8 cellular contexts compared by ENCODE assay signal in the genomic region with DNA sequence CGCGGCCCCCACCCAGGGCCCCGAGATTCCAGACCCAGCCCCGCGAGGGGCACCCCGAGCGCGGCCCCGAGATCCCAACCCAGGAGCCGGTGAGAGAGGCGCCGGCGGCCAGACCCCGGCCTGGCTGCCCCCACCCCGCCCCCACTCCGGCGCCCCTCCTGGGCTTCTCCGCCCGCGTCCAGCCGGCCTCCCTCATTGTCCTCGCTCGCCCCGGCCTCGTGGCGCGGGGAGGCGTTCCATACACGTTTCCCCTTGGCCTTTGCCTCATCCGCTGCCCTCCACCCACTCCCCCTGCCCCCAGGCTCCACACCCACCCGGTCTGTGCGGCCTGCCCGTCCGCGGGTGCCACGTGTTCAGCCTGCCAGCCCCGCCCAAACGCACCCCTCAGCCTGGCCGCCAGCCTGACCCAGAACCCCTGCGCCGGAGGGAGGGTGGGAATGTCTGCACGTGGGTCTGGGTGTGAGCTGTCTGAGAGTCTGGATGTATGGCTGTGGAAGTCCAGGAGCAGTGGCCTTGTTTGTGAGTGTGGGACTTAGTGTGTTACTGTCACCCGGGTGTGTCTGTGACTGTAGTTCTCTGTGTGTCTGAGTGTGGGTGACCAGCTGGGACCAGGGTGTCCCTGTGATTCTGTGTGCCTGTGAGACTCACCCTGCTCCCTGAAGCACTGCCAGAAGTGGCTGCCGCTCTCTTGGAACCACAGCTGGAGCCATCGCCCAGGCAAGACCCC. TPM values are rescaled to one million over a fixed set of nuclear protein-coding genes. Genes with fewer than 3 reads are reported as not detected.
DNase-seq lines count a peak whose midpoint lies in the region; ATAC-seq, FAIRE-seq and TF ChIP-seq lines count a peak whose summit lies in the region.

No MANE protein-coding gene starts in this region.

- no peak overlapping the region for H2BK20ac ChIP-seq in H1 (ENCODE audit: low read length)

- H4K91ac ChIP-seq in H1 (replicated peaks; ENCODE audit: insufficient read length, low read length) = peak overlapping the region; percentile 63

- no peak for FAIRE-seq in H1 (lab: Jason Lieb, UNC)

- H3K4me1 ChIP-seq in Caco-2 (peaks cover 21% of the 10 kb centered on the region), H1 (replicated peaks in 1 of 4; ENCODE audit: control insufficient read depth in 3 of 4, insufficient read depth in 4 of 4, low read length in 3 of 4) (peaks cover 4 to 17% (median 15%) of the 10 kb centered on the region in 4 experiments)

- peak overlapping the region; percentile 5 for H3K14ac ChIP-seq in H1 (ENCODE audit: insufficient read length)

- H3K9me3 ChIP-seq in Caco-2 (no peaks in the 10 kb centered on the region), H1 (ENCODE audit: insufficient read depth in 2 of 2, low read depth in 1 of 2, low read length in 1 of 2) (no peaks in the 10 kb centered on the region)

- TF ChIP-seq EP300 in H1 (IDR thresholded peaks at IDR 0.05; ENCODE audit: borderline replicate concordance in 1 of 2, low read depth in 2 of 2, low read length in 2 of 2) = no peak

- peak overlapping the region; percentile 3 for H3K4ac ChIP-seq in H1 (replicated peaks; ENCODE audit: insufficient read length, low read depth, low read length)

- H4K8ac ChIP-seq in H1 (ENCODE audit: extremely low read depth, insufficient read depth, low read length) = peak overlapping the region; percentile 89

- H3K79me2 ChIP-seq in H1 (ENCODE audit: control insufficient read depth in 1 of 2, insufficient read depth in 2 of 2, low read length in 2 of 2) = peaks cover 0 to 24% of the 10 kb centered on the region in 2 experiments; a peak in 2 of 4 replicates

- peak overlapping the region; percentile 75 for H3K4me3 Mint-ChIP-seq in Caco-2 (ENCODE audit: unreplicated experiment)
- H3K4me3 Mint-ChIP-seq in T-helper 2 cell treated with Interferon-gamma antibody and Interleukin-4, amounts not matched to agents 5 μg/mL and 100 μg/mL, for 36 hours = peak overlapping the region; percentile 88
- H3K4me3 Mint-ChIP-seq in mesothelial cell of epicardium = peak overlapping the region; percentile 85
- peak overlapping the region; percentile 93 for H3K4me3 Mint-ChIP-seq in type B pancreatic cell

- peak overlapping the region; percentile 61 to 85 for H3K4me2 ChIP-seq in H1 (ENCODE audit: insufficient read depth in 1 of 2, low read depth in 2 of 2, low read length in 2 of 2)

- no peak for TF ChIP-seq RAD21 in H1 (IDR thresholded peaks at IDR 0.05 in 1 of 2, conservative IDR thresholded peaks at IDR 0.05 in 1 of 2; ENCODE audit: low read depth in 2 of 2, low read length in 2 of 2)

- no peak overlapping the region for H4K5ac ChIP-seq in H1 (ENCODE audit: insufficient read length, low read depth, low read length)

- H3K79me1 ChIP-seq in H1 (ENCODE audit: low read depth, low read length) = peaks cover 28% of the 10 kb centered on the region

- H3K27ac ChIP-seq in H1 (ENCODE audit: low read depth, low read length) = no peak overlapping the region

- peak overlapping the region; percentile 80 for H3K4me3 ChIP-seq in Caco-2 (ENCODE audit: low read depth, low read length)
- H3K4me3 ChIP-seq in H1 (ENCODE audit: extremely low read depth in 1 of 4, insufficient read depth in 2 of 4, low read depth in 3 of 4, low read length in 4 of 4) = peak overlapping the region; percentile 42 to 74 (median 64)

- H3K23me2 ChIP-seq in H1 (ENCODE audit: low read depth, low read length) = peaks cover 21% of the 10 kb centered on the region

- H3K18ac ChIP-seq in H1 (ENCODE audit: extremely low read depth, low read length) = peak overlapping the region; percentile 34

- no peaks in the 10 kb centered on the region for H3K27me3 Mint-ChIP-seq in Caco-2 (ENCODE audit: insufficient read depth, unreplicated experiment)
- no peaks in the 10 kb centered on the region for H3K27me3 Mint-ChIP-seq in T-helper 2 cell treated with Interferon-gamma antibody and Interleukin-4, amounts not matched to agents 5 μg/mL and 100 μg/mL, for 36 hours (ENCODE audit: low read depth)
- H3K27me3 Mint-ChIP-seq in mesothelial cell of epicardium (ENCODE audit: low read depth) = no peaks in the 10 kb centered on the region
- no peaks in the 10 kb centered on the region for H3K27me3 Mint-ChIP-seq in type B pancreatic cell

- H3K56ac ChIP-seq in H1 (replicated peaks; ENCODE audit: insufficient read length, low read depth, low read length) = no peak overlapping the region

- H2BK120ac ChIP-seq in H1 (replicated peaks; ENCODE audit: low read depth, low read length) = peak overlapping the region; percentile 52

- no peak overlapping the region for H3K23ac ChIP-seq in H1 (ENCODE audit: insufficient read length)

- peaks cover 2 to 37% of the 10 kb centered on the region in 2 experiments for H4K20me1 ChIP-seq in H1 (replicated peaks in 1 of 2; ENCODE audit: control insufficient read depth in 1 of 2, insufficient read depth in 2 of 2, low read length in 2 of 2)

- ATAC-seq in HG03354 (IDR thresholded peaks at IDR 0.05; ENCODE audit: poor library complexity, severe bottlenecking, unreplicated experiment) = peak; percentile 30
- ATAC-seq in HG03159 (IDR thresholded peaks at IDR 0.05; ENCODE audit: unreplicated experiment) = no peak

- TF ChIP-seq CTCF in Caco-2 (IDR thresholded peaks at IDR 0.05; ENCODE audit: insufficient read depth in 1 of 2, low read depth in 1 of 2, low read length in 1 of 2, severe bottlenecking in 1 of 2, unreplicated experiment in 1 of 2) (no peak), H1 (IDR thresholded peaks at IDR 0.05; ENCODE audit: control extremely low read depth in 1 of 3, insufficient read depth in 1 of 3, low read depth in 1 of 3, low read length in 3 of 3) (no peak), mesothelial cell of epicardium (IDR thresholded peaks at IDR 0.05; ENCODE audit: unreplicated experiment) (no peak), type B pancreatic cell (conservative IDR thresholded peaks at IDR 0.05) (no peak)

- DNase-seq in Caco-2 = peak; percentile 41 to 49
- DNase-seq in T-helper 2 cell treated with Interferon-gamma antibody and Interleukin-4, amounts not matched to agents 5 μg/mL and 100 μg/mL, for 36 hours (ENCODE audit: low spot score) = peak; percentile 44
- DNase-seq in H1 (ENCODE audit: low read depth in 1 of 2, low spot score in 2 of 2) = peak in 1 of 2 experiments; percentile 73
- peak in 1 of 2 experiments; percentile 61 for DNase-seq in mesothelial cell of epicardium (ENCODE audit: low spot score in 2 of 2, unreplicated experiment in 2 of 2)
- peak; percentile 74 for DNase-seq in type B pancreatic cell (ENCODE audit: extremely low spot score, unreplicated experiment)
- DNase-seq in NCI-H187 treated with DMSO at 0.1 percent for 48 hours (lab: John Stamatoyannopoulos, UW) = no peak

- 13% methylated on average over 19 of the region's 45 CpGs; no CpG with 5 or more reads in 1 of the 2 experiments for WGBS in H1 (ENCODE audit: extremely low coverage in 1 of 2, insufficient coverage in 1 of 2, insufficient read length in 1 of 2, insufficient replicate concordance in 2 of 2, low coverage in 1 of 2, low lambda C conversion rate in 2 of 2, missing lambda C conversion rate in 1 of 2), 2 experiments

- peaks cover 3% of the 10 kb centered on the region for H3K36me3 ChIP-seq in Caco-2 (ENCODE audit: control insufficient read depth, insufficient read depth, low read length)
- peaks cover 2 to 23% (median 15%) of the 10 kb centered on the region in 4 experiments; a peak in 5 of 8 replicates for H3K36me3 ChIP-seq in H1 (ENCODE audit: control insufficient read depth in 2 of 4, insufficient read depth in 4 of 4, low read length in 3 of 4)

- CTCF ChIA-PET in Caco-2 (lab: Charles Lee) (no interaction called here), H1 (lab: Charles Lee; ENCODE audit: partially characterized antibody) (interaction anchor here (0.8 to 1.1 kb wide), 4 partner anchors 9 to 216 kb away, joined by 3 to 5 read pairs (median 3); no protein-coding TSS in a partner anchor)

- H2BK15ac ChIP-seq in H1 (ENCODE audit: low read length) = 0 out of 2 replicates have a peak overlapping the region, but pooled peaks have one; percentile 14

- BruUV-seq in Caco-2 (replicated peaks; lab: Mats Ljungman, UMichigan) = no TSS peak

- POLR2A ChIA-PET in Caco-2 (lab: Charles Lee) (no interaction called here), H1 (lab: Charles Lee; ENCODE audit: partially characterized antibody) (interaction anchor here (0.6 to 1.9 kb wide), 8 partner anchors 10 to 216 kb away, joined by 3 to 10 read pairs (median 4); partner anchors contain the start of genes CCDC24 and DPH2)

- H2BK12ac ChIP-seq in H1 (ENCODE audit: low read depth, low read length) = peak overlapping the region; percentile 30; the same call in 1 of the 2 replicates

- intact Hi-C loops in Caco-2 (cut with micrococcal nuclease; ENCODE audit: unreplicated experiment) = no loop called here

- TF ChIP-seq POLR2A in H1 (IDR thresholded peaks at IDR 0.05; ENCODE audit: control extremely low read depth in 1 of 2, low read depth in 2 of 2, low read length in 2 of 2) = no peak

- H3K36me3 Mint-ChIP-seq in Caco-2 (ENCODE audit: insufficient read depth, unreplicated experiment) (peaks cover 36% of the 10 kb centered on the region), mesothelial cell of epicardium (peaks cover 21% of the 10 kb centered on the region), type B pancreatic cell (peaks cover 36% of the 10 kb centered on the region)
- peaks cover 29% of the 10 kb centered on the region for H3K36me3 Mint-ChIP-seq in T-helper 2 cell treated with Interferon-gamma antibody and Interleukin-4, amounts not matched to agents 5 μg/mL and 100 μg/mL, for 36 hours (ENCODE audit: low read depth)

- no peak overlapping the region for H2AFZ ChIP-seq in H1 (ENCODE audit: low read length)

- peak overlapping the region; percentile 52 for H3K27ac Mint-ChIP-seq in Caco-2 (ENCODE audit: unreplicated experiment)
- peak overlapping the region; percentile 87 for H3K27ac Mint-ChIP-seq in T-helper 2 cell treated with Interferon-gamma antibody and Interleukin-4, amounts not matched to agents 5 μg/mL and 100 μg/mL, for 36 hours
- peak overlapping the region; percentile 82 for H3K27ac Mint-ChIP-seq in mesothelial cell of epicardium
- H3K27ac Mint-ChIP-seq in type B pancreatic cell = peak overlapping the region; percentile 82

- peak overlapping the region; percentile 2 to 87 (median 54); a peak in 6 of 7 replicates for H3K9ac ChIP-seq in H1 (replicated peaks in 1 of 4; ENCODE audit: extremely low read depth in 1 of 4, low read depth in 3 of 4, low read length in 3 of 4)

- H2BK5ac ChIP-seq in H1 (ENCODE audit: low read depth, low read length) = no peak overlapping the region; the same call in 1 of the 2 replicates

- H3K4me1 Mint-ChIP-seq in Caco-2 (ENCODE audit: low read depth, unreplicated experiment) (peaks cover 24% of the 10 kb centered on the region), mesothelial cell of epicardium (peaks cover 44% of the 10 kb centered on the region), type B pancreatic cell (ENCODE audit: unreplicated experiment) (peaks cover 48% of the 10 kb centered on the region)
- peaks cover 30% of the 10 kb centered on the region for H3K4me1 Mint-ChIP-seq in T-helper 2 cell treated with Interferon-gamma antibody and Interleukin-4, amounts not matched to agents 5 μg/mL and 100 μg/mL, for 36 hours (ENCODE audit: low read depth)

- H3K9me3 Mint-ChIP-seq in Caco-2 (ENCODE audit: unreplicated experiment) = no peaks in the 10 kb centered on the region
- H3K9me3 Mint-ChIP-seq in T-helper 2 cell treated with Interferon-gamma antibody and Interleukin-4, amounts not matched to agents 5 μg/mL and 100 μg/mL, for 36 hours = no peaks in the 10 kb centered on the region
- H3K9me3 Mint-ChIP-seq in mesothelial cell of epicardium = no peaks in the 10 kb centered on the region
- no peaks in the 10 kb centered on the region for H3K9me3 Mint-ChIP-seq in type B pancreatic cell

- H3K27me3 ChIP-seq in Caco-2 (replicated peaks; ENCODE audit: control insufficient read depth, insufficient read depth, low read length) = no peaks in the 10 kb centered on the region
- no peaks in the 10 kb centered on the region for H3K27me3 ChIP-seq in H1 (replicated peaks in 1 of 4; ENCODE audit: control insufficient read depth in 3 of 4, extremely low read depth in 1 of 4, insufficient read depth in 3 of 4, low read length in 3 of 4)

- peak overlapping the region; percentile 45; the same call in 1 of the 2 replicates for H2AK5ac ChIP-seq in H1 (ENCODE audit: low read depth, low read length)

RNA-seq across cellular contexts. Expression of gene B4GALT2, which starts 0.7 kb away (rescaled TPM):
- total RNA-seq in Caco-2 (2022) = 28.6 and 31.5 TPM in 2 replicates
- total RNA-seq in H1 (2021; fragmentation: NEBNext Ultra II Directional; extraction: Animal tissue kit (Norgen Biotek cat#: 25700)) = 56.5 and 60.6 TPM in 2 replicates
- polyA plus RNA-seq in H1 (2011; rRNA removed) = 121 and 152 TPM in 2 replicates
- polyA plus RNA-seq in H1 (2011; cell fraction: cytosol; rRNA removed) = 73.9 TPM
- 116 TPM for polyA plus RNA-seq in H1 (2011; cell fraction: nucleus; rRNA removed)
- 39.4 to 75.9 TPM (median 64.3 TPM) in 4 replicates for polyA plus RNA-seq in H1 (2012, experiment 1 of 2)
- polyA plus RNA-seq in H1 (2012, experiment 2 of 2) = 69.9 TPM
- polyA plus RNA-seq in H1 (2013, experiment 1 of 2) = 41.5 TPM
- 41.4 TPM for polyA plus RNA-seq in H1 (2013, experiment 2 of 2)
- polyA minus RNA-seq in H1 (2011; rRNA and poly(A)+ RNA removed) = 37.6 and 38.8 TPM in 2 replicates
- polyA minus RNA-seq in H1 (2011; cell fraction: cytosol; rRNA and poly(A)+ RNA removed) = 44.5 TPM
- polyA minus RNA-seq in H1 (2011; cell fraction: nucleus; rRNA and poly(A)+ RNA removed) = 39.0 TPM
- 55.8 to 58.6 TPM (median 57.8 TPM) in 3 replicates for total RNA-seq in mesothelial cell of epicardium
- total RNA-seq in type B pancreatic cell (ENCODE audit: low replicate concordance) = 44.3 and 54.8 TPM in 2 replicates

RNA-seq across cellular contexts. Expression of gene ATP6V0B, which starts 4.9 kb away (rescaled TPM):
- total RNA-seq in Caco-2 (2022) (89.9 and 91.2 TPM in 2 replicates), mesothelial cell of epicardium (72.8 to 82.6 TPM (median 75.0 TPM) in 3 replicates), type B pancreatic cell (ENCODE audit: low replicate concordance) (115 and 135 TPM in 2 replicates)
- total RNA-seq in H1 (2021; fragmentation: NEBNext Ultra II Directional; extraction: Animal tissue kit (Norgen Biotek cat#: 25700)) = 105 and 106 TPM in 2 replicates
- 302 and 308 TPM in 2 replicates for polyA plus RNA-seq in H1 (2011; rRNA removed)
- 184 TPM for polyA plus RNA-seq in H1 (2011; cell fraction: cytosol; rRNA removed)
- polyA plus RNA-seq in H1 (2011; cell fraction: nucleus; rRNA removed) = 229 TPM
- polyA plus RNA-seq in H1 (2012, experiment 1 of 2) = 67.6 to 121 TPM (median 110 TPM) in 4 replicates
- 213 TPM for polyA plus RNA-seq in H1 (2012, experiment 2 of 2)
- 82.5 TPM for polyA plus RNA-seq in H1 (2013, experiment 1 of 2)
- polyA plus RNA-seq in H1 (2013, experiment 2 of 2) = 103 TPM
- 81.0 and 107 TPM in 2 replicates for polyA minus RNA-seq in H1 (2011; rRNA and poly(A)+ RNA removed)
- 56.4 TPM for polyA minus RNA-seq in H1 (2011; cell fraction: cytosol; rRNA and poly(A)+ RNA removed)
- polyA minus RNA-seq in H1 (2011; cell fraction: nucleus; rRNA and poly(A)+ RNA removed) = 57.2 TPM

RNA-seq across cellular contexts. Expression of gene DPH2, which starts 9.9 kb away (rescaled TPM):
- total RNA-seq in Caco-2 (2022) (29.0 and 29.5 TPM in 2 replicates), mesothelial cell of epicardium (24.1 to 26.6 TPM (median 25.0 TPM) in 3 replicates), type B pancreatic cell (ENCODE audit: low replicate concordance) (25.7 and 30.2 TPM in 2 replicates)
- total RNA-seq in H1 (2021; fragmentation: NEBNext Ultra II Directional; extraction: Animal tissue kit (Norgen Biotek cat#: 25700)) = 64.9 and 65.3 TPM in 2 replicates
- 92.1 and 163 TPM in 2 replicates for polyA plus RNA-seq in H1 (2011; rRNA removed)
- polyA plus RNA-seq in H1 (2011; cell fraction: cytosol; rRNA removed) = 86.7 TPM
- 239 TPM for polyA plus RNA-seq in H1 (2011; cell fraction: nucleus; rRNA removed)
- polyA plus RNA-seq in H1 (2012, experiment 1 of 2) = 43.5 to 63.1 TPM (median 52.3 TPM) in 4 replicates
- polyA plus RNA-seq in H1 (2012, experiment 2 of 2) = 81.4 TPM
- polyA plus RNA-seq in H1 (2013, experiment 1 of 2) = 39.0 TPM
- polyA plus RNA-seq in H1 (2013, experiment 2 of 2) = 35.0 TPM
- 74.9 and 79.0 TPM in 2 replicates for polyA minus RNA-seq in H1 (2011; rRNA and poly(A)+ RNA removed)
- 53.3 TPM for polyA minus RNA-seq in H1 (2011; cell fraction: cytosol; rRNA and poly(A)+ RNA removed)
- 78.0 TPM for polyA minus RNA-seq in H1 (2011; cell fraction: nucleus; rRNA and poly(A)+ RNA removed)

RNA-seq across cellular contexts. Expression of gene CCDC24, which starts 11.7 kb away (rescaled TPM):
- total RNA-seq in Caco-2 (2022) (5.1 and 5.2 TPM in 2 replicates), mesothelial cell of epicardium (12.3 to 13.8 TPM (median 12.4 TPM) in 3 replicates), type B pancreatic cell (ENCODE audit: low replicate concordance) (14.9 and 15.6 TPM in 2 replicates)
- 10.5 and 11.2 TPM in 2 replicates for total RNA-seq in H1 (2021; fragmentation: NEBNext Ultra II Directional; extraction: Animal tissue kit (Norgen Biotek cat#: 25700))
- 11.4 and 19.7 TPM in 2 replicates for polyA plus RNA-seq in H1 (2011; rRNA removed)
- polyA plus RNA-seq in H1 (2011; cell fraction: cytosol; rRNA removed) = 12.9 TPM
- polyA plus RNA-seq in H1 (2011; cell fraction: nucleus; rRNA removed) = 18.6 TPM
- polyA plus RNA-seq in H1 (2012, experiment 1 of 2) = 9.6 to 17.8 TPM (median 12.7 TPM) in 4 replicates
- 10.0 TPM for polyA plus RNA-seq in H1 (2012, experiment 2 of 2)
- 8.4 TPM for polyA plus RNA-seq in H1 (2013, experiment 1 of 2)
- 9.2 TPM for polyA plus RNA-seq in H1 (2013, experiment 2 of 2)
- 2.1 and 2.5 TPM in 2 replicates for polyA minus RNA-seq in H1 (2011; rRNA and poly(A)+ RNA removed)
- polyA minus RNA-seq in H1 (2011; cell fraction: cytosol; rRNA and poly(A)+ RNA removed) = 7.6 TPM
- polyA minus RNA-seq in H1 (2011; cell fraction: nucleus; rRNA and poly(A)+ RNA removed) = 4.4 TPM

RNA-seq across cellular contexts. Expression of gene IPO13, which starts 32.9 kb away (rescaled TPM):
- total RNA-seq in Caco-2 (2022) = 14.1 and 15.9 TPM in 2 replicates
- 20.7 and 23.0 TPM in 2 replicates for total RNA-seq in H1 (2021; fragmentation: NEBNext Ultra II Directional; extraction: Animal tissue kit (Norgen Biotek cat#: 25700))
- 27.0 and 29.4 TPM in 2 replicates for polyA plus RNA-seq in H1 (2011; rRNA removed)
- 21.9 TPM for polyA plus RNA-seq in H1 (2011; cell fraction: cytosol; rRNA removed)
- 39.3 TPM for polyA plus RNA-seq in H1 (2011; cell fraction: nucleus; rRNA removed)
- 17.0 to 24.3 TPM (median 21.8 TPM) in 4 replicates for polyA plus RNA-seq in H1 (2012, experiment 1 of 2)
- 28.0 TPM for polyA plus RNA-seq in H1 (2012, experiment 2 of 2)
- polyA plus RNA-seq in H1 (2013, experiment 1 of 2) = 10.8 TPM
- 10.3 TPM for polyA plus RNA-seq in H1 (2013, experiment 2 of 2)
- 47.8 and 49.9 TPM in 2 replicates for polyA minus RNA-seq in H1 (2011; rRNA and poly(A)+ RNA removed)
- 19.0 TPM for polyA minus RNA-seq in H1 (2011; cell fraction: cytosol; rRNA and poly(A)+ RNA removed)
- polyA minus RNA-seq in H1 (2011; cell fraction: nucleus; rRNA and poly(A)+ RNA removed) = 22.4 TPM
- total RNA-seq in mesothelial cell of epicardium = 21.8 to 26.4 TPM (median 23.2 TPM) in 3 replicates
- 31.5 and 39.4 TPM in 2 replicates for total RNA-seq in type B pancreatic cell (ENCODE audit: low replicate concordance)
